In the genomic region with DNA sequence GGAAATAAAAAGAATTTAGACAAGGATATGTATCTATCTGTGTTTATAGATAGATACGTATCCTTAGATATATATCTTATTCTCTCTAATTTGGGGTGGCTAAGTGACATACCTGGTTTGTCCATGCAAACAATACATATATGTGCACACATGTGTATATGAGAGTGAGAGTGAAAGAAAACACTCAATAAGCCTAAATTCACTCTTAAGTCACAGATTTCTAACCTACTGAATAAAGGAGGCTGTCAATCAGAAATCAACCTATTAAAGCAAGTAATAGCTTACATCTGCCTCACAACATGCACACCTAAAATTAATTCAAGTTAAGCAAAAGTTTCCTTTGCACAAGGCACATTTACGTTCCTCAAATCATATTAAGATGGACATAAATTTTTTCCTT, we compare ENCODE assay signal across 36 cellular contexts.
"Had no signal": no experiment of that assay in that cellular context is flagged by ENCODE, and none has a peak within 500 bp of the region (broad histone marks: within the 10 kb centered on the region; RNA-seq: fewer than 3 reads in every experiment).

No MANE protein-coding gene starts in this region.

- ATAC-seq: activated CD4-positive, CD25-positive, alpha-beta regulatory T cell treated with anti-CD3 and anti-CD28 coated beads, Interleukin-2, amount 50 U/mL, for 24 hours; activated CD8-positive, alpha-beta T cell treated with anti-CD3 and anti-CD28 coated beads for 36 hours; activated T-cell treated with anti-CD3 and anti-CD28 coated beads, Interleukin-2, amount 50 U/mL, for 4 hours; activated T-helper 17 cell treated with anti-CD3 and anti-CD28 coated beads, Interleukin-2, amount 50 U/mL, for 72 hours; esophagus mucosa; foreskin keratinocyte; gastrocnemius medialis; T-helper 17 cell had no signal

- H3K4me1 ChIP-seq: breast epithelium had no signal

- H3K27ac ChIP-seq: breast epithelium, coronary artery, dorsolateral prefrontal cortex, foreskin keratinocyte, gastrocnemius medialis, heart left ventricle, WERI-Rb-1 had no signal

- H3K4me3 ChIP-seq: breast epithelium, cardiac muscle cell, coronary artery, dorsolateral prefrontal cortex, gastrocnemius medialis, heart left ventricle had no signal

- DNase-seq: activated B cell treated with CpG ODN at 0.5 μM for 24 hours; activated CD4-positive, alpha-beta T cell treated with anti-CD3 and anti-CD28 coated beads for 48 hours; activated CD4-positive, alpha-beta T cell treated with anti-CD3 and anti-CD28 coated beads, Interleukin-2, amount 50 U/mL, for 1 hour; activated CD4-positive, alpha-beta T cell treated with anti-CD3 and anti-CD28 coated beads, Interleukin-2, amount 50 U/mL, for 48 hours; activated CD8-positive, alpha-beta memory T cell treated with anti-CD3 and anti-CD28 coated beads for 24 hours; activated CD8-positive, alpha-beta T cell treated with anti-CD3 and anti-CD28 coated beads for 36 hours; activated effector memory CD4-positive, alpha-beta T cell treated with Interleukin-2 at 50 U/mL for 16 hours; activated gamma-delta T cell treated with Interleukin-2 at 50 U/mL for 16 hours; activated naive CD4-positive, alpha-beta T cell treated with anti-CD3 and anti-CD28 coated beads, Interleukin-2, amount 50 U/mL, for 16 hours; activated naive CD4-positive, alpha-beta T cell treated with Interleukin-2 at 50 U/mL for 16 hours; activated T-cell treated with anti-CD3 and anti-CD28 coated beads, Interleukin-2, amount 50 U/mL, for 4 hours; amniotic stem cell; anterior cingulate cortex; central memory CD4-positive, alpha-beta T cell; cerebellar nuclear complex; dorsolateral prefrontal cortex; effector memory CD4-positive, alpha-beta T cell; endodermal cell; foreskin keratinocyte; gastrocnemius medialis; glutamatergic neuron; heart left ventricle; T-helper 1 cell; T-helper 17 cell; T1000; WERI-Rb-1 had no signal

- H3K36me3 ChIP-seq: breast epithelium, gastrocnemius medialis, WERI-Rb-1 had no signal

- H3K4me1 Mint-ChIP-seq: activated T-helper 17 cell treated with anti-CD3 and anti-CD28 coated beads, Interleukin-2, amount 50 U/mL, for 72 hours had no signal

- H3K36me3 Mint-ChIP-seq: activated naive CD8-positive, alpha-beta T cell had no signal

- H3K4me3 Mint-ChIP-seq: activated B cell treated with CpG ODN at 0.5 μM for 24 hours; activated CD8-positive, alpha-beta T cell treated with anti-CD3 and anti-CD28 coated beads for 36 hours; activated naive CD8-positive, alpha-beta T cell; activated T-cell treated with anti-CD3 and anti-CD28 coated beads, Interleukin-2, amount 50 U/mL, for 4 hours; activated T-helper 17 cell treated with anti-CD3 and anti-CD28 coated beads, Interleukin-2, amount 50 U/mL, for 72 hours; brain; dendritic cell treated with granulocyte-macrophage colony-stimulating factor and Interleukin-4, amounts not matched to agents 40 ng/mL and 50 ng/mL, for 4 days; endodermal cell; T-helper 17 cell; T-helper 2 cell treated with Interferon-gamma antibody and Interleukin-4, amounts not matched to agents 5 μg/mL and 100 μg/mL, for 36 hours had no signal

- H3K27me3 Mint-ChIP-seq: brain; dendritic cell treated with granulocyte-macrophage colony-stimulating factor and Interleukin-4, amounts not matched to agents 40 ng/mL and 50 ng/mL, for 4 days had no signal

- H3K27me3 ChIP-seq: breast epithelium, cardiac muscle cell, dorsolateral prefrontal cortex, foreskin keratinocyte, gastrocnemius medialis, heart left ventricle had no signal

- H3K27ac Mint-ChIP-seq: activated B cell treated with CpG ODN at 0.5 μM for 24 hours; activated CD8-positive, alpha-beta T cell treated with anti-CD3 and anti-CD28 coated beads for 36 hours; activated naive CD8-positive, alpha-beta T cell; activated T-helper 17 cell treated with anti-CD3 and anti-CD28 coated beads, Interleukin-2, amount 50 U/mL, for 72 hours; dendritic cell treated with granulocyte-macrophage colony-stimulating factor and Interleukin-4, amounts not matched to agents 40 ng/mL and 50 ng/mL, for 4 days; T-helper 17 cell; T-helper 2 cell treated with Interferon-gamma antibody and Interleukin-4, amounts not matched to agents 5 μg/mL and 100 μg/mL, for 36 hours had no signal

- H3K9me3 Mint-ChIP-seq: activated B cell treated with CpG ODN at 0.5 μM for 24 hours; activated CD8-positive, alpha-beta T cell treated with anti-CD3 and anti-CD28 coated beads for 36 hours; activated T-cell treated with anti-CD3 and anti-CD28 coated beads, Interleukin-2, amount 50 U/mL, for 4 hours; activated T-helper 17 cell treated with anti-CD3 and anti-CD28 coated beads, Interleukin-2, amount 50 U/mL, for 72 hours; brain; dendritic cell treated with granulocyte-macrophage colony-stimulating factor and Interleukin-4, amounts not matched to agents 40 ng/mL and 50 ng/mL, for 4 days; endodermal cell; T-helper 2 cell treated with Interferon-gamma antibody and Interleukin-4, amounts not matched to agents 5 μg/mL and 100 μg/mL, for 36 hours had no signal

- H3K9me3 ChIP-seq: breast epithelium, gastrocnemius medialis, heart left ventricle had no signal
